Comparison of ENCODE assay signal across 1 cellular context in the genomic region with DNA sequence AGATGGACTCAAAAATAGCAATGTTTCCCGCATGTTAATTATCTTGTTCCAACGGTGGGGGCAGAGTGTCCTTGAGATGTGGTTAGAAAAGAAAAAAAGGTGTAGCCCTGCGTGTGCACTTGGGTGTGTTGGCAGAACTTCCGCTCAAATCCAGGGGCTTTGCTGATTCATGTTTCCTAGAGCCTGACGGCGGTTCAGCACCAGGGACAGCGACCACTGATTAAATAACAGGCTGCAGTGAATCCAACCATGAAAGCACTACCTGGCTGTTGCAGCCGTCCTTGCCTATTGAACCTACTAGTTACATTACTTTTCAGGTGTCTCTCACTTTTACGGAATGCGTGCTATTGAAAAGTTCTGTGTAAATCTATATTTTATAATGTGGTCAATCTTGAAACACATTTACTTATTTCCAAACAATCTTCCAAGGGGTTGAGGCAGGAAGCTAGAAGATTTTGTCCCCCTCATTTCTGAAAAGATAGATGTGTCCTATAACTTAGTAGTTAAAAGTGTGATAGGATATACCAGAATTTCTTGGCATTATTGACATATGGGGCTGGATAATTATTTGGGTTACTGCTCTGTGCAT.
A peak's percentile ranks its signal among the peaks of the same experiment; 100 is the strongest.
TF ChIP-seq lines count a peak whose summit lies in the region.

No MANE protein-coding gene starts in this region.

TF ChIP-seq in HepG2, 621 proteins besides CTCF, POLR2A, EP300 and RAD21 (continued from another document and continues in another):
- TF ChIP-seq, protein P1, sequence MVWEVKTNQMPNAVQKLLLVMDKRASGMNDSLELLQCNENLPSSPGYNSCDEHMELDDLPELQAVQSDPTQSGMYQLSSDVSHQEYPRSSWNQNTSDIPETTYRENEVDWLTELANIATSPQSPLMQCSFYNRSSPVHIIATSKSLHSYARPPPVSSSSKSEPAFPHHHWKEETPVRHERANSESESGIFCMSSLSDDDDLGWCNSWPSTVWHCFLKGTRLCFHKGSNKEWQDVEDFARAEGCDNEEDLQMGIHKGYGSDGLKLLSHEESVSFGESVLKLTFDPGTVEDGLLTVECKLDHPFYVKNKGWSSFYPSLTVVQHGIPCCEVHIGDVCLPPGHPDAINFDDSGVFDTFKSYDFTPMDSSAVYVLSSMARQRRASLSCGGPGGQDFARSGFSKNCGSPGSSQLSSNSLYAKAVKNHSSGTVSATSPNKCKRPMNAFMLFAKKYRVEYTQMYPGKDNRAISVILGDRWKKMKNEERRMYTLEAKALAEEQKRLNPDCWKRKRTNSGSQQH (CRISPR knock-in tag; IDR thresholded peaks at IDR 0.05; ENCODE audit: low read depth): peak; percentile 72; the same call in 1 of the 2 replicates
- no peak for TF ChIP-seq ZNF768 (CRISPR knock-in tag; IDR thresholded peaks at IDR 0.05)
- 0 out of 2 replicates have a peak, but pooled peaks have one; percentile 34 for TF ChIP-seq ARNT2 (CRISPR knock-in tag; IDR thresholded peaks at IDR 0.05; ENCODE audit: low read depth)
- TF ChIP-seq HES4 (CRISPR knock-in tag; IDR thresholded peaks at IDR 0.05; ENCODE audit: borderline replicate concordance): peak; percentile 68; the same call in 1 of the 2 replicates
- peak; percentile 99 for TF ChIP-seq MIER2 (CRISPR knock-in tag; IDR thresholded peaks at IDR 0.05)
- TF ChIP-seq, protein P2, sequence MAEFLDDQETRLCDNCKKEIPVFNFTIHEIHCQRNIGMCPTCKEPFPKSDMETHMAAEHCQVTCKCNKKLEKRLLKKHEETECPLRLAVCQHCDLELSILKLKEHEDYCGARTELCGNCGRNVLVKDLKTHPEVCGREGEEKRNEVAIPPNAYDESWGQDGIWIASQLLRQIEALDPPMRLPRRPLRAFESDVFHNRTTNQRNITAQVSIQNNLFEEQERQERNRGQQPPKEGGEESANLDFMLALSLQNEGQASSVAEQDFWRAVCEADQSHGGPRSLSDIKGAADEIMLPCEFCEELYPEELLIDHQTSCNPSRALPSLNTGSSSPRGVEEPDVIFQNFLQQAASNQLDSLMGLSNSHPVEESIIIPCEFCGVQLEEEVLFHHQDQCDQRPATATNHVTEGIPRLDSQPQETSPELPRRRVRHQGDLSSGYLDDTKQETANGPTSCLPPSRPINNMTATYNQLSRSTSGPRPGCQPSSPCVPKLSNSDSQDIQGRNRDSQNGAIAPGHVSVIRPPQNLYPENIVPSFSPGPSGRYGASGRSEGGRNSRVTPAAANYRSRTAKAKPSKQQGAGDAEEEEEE (CRISPR knock-in tag; IDR thresholded peaks at IDR 0.05; ENCODE audit: borderline replicate concordance): no peak
- peak; percentile 86 for TF ChIP-seq MTF1 (CRISPR knock-in tag; IDR thresholded peaks at IDR 0.05)
- TF ChIP-seq HNRNPLL (IDR thresholded peaks at IDR 0.05; ENCODE audit: low read depth, low read length, poor library complexity, severe bottlenecking): no peak
- TF ChIP-seq ZNF101 (CRISPR knock-in tag; IDR thresholded peaks at IDR 0.05; ENCODE audit: borderline replicate concordance, low read depth): no peak
- no peak for TF ChIP-seq PAWR (CRISPR knock-in tag; IDR thresholded peaks at IDR 0.05; ENCODE audit: borderline replicate concordance)
- TF ChIP-seq XRCC5 (optimal IDR thresholded peaks at IDR 0.05; ENCODE audit: low read length): peak; percentile 45
- no peak for TF ChIP-seq ZNF12 (CRISPR knock-in tag; IDR thresholded peaks at IDR 0.05)
- TF ChIP-seq, protein P3, sequence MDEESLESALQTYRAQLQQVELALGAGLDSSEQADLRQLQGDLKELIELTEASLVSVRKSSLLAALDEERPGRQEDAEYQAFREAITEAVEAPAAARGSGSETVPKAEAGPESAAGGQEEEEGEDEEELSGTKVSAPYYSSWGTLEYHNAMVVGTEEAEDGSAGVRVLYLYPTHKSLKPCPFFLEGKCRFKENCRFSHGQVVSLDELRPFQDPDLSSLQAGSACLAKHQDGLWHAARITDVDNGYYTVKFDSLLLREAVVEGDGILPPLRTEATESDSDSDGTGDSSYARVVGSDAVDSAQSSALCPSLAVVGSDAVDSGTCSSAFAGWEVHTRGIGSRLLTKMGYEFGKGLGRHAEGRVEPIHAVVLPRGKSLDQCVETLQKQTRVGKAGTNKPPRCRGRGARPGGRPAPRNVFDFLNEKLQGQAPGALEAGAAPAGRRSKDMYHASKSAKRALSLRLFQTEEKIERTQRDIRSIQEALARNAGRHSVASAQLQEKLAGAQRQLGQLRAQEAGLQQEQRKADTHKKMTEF (CRISPR knock-in tag; IDR thresholded peaks at IDR 0.05): peak; percentile 40; the same call in 1 of the 2 replicates
- TF ChIP-seq, protein P4, sequence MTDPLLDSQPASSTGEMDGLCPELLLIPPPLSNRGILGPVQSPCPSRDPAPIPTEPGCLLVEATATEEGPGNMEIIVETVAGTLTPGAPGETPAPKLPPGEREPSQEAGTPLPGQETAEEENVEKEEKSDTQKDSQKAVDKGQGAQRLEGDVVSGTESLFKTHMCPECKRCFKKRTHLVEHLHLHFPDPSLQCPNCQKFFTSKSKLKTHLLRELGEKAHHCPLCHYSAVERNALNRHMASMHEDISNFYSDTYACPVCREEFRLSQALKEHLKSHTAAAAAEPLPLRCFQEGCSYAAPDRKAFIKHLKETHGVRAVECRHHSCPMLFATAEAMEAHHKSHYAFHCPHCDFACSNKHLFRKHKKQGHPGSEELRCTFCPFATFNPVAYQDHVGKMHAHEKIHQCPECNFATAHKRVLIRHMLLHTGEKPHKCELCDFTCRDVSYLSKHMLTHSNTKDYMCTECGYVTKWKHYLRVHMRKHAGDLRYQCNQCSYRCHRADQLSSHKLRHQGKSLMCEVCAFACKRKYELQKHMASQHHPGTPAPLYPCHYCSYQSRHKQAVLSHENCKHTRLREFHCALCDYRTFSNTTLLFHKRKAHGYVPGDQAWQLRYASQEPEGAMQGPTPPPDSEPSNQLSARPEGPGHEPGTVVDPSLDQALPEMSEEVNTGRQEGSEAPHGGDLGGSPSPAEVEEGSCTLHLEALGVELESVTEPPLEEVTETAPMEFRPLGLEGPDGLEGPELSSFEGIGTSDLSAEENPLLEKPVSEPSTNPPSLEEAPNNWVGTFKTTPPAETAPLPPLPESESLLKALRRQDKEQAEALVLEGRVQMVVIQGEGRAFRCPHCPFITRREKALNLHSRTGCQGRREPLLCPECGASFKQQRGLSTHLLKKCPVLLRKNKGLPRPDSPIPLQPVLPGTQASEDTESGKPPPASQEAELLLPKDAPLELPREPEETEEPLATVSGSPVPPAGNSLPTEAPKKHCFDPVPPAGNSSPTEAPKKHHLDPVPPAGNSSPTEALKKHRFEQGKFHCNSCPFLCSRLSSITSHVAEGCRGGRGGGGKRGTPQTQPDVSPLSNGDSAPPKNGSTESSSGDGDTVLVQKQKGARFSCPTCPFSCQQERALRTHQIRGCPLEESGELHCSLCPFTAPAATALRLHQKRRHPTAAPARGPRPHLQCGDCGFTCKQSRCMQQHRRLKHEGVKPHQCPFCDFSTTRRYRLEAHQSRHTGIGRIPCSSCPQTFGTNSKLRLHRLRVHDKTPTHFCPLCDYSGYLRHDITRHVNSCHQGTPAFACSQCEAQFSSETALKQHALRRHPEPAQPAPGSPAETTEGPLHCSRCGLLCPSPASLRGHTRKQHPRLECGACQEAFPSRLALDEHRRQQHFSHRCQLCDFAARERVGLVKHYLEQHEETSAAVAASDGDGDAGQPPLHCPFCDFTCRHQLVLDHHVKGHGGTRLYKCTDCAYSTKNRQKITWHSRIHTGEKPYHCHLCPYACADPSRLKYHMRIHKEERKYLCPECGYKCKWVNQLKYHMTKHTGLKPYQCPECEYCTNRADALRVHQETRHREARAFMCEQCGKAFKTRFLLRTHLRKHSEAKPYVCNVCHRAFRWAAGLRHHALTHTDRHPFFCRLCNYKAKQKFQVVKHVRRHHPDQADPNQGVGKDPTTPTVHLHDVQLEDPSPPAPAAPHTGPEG (CRISPR knock-in tag; IDR thresholded peaks at IDR 0.05): 0 out of 2 replicates have a peak, but pooled peaks have one; percentile 30
- no peak for TF ChIP-seq MBD4 (IDR thresholded peaks at IDR 0.05; ENCODE audit: borderline replicate concordance, low read length)
- peak; percentile 65; the same call in 1 of the 2 replicates for TF ChIP-seq KDM4B (CRISPR knock-in tag; IDR thresholded peaks at IDR 0.05)
- no peak for TF ChIP-seq ZFP82 (CRISPR knock-in tag; IDR thresholded peaks at IDR 0.05; ENCODE audit: borderline replicate concordance)
- TF ChIP-seq ZNF792 (CRISPR knock-in tag; IDR thresholded peaks at IDR 0.05): peak; percentile 83
- 0 out of 2 replicates have a peak, but pooled peaks have one; percentile 43 for TF ChIP-seq SIX4 (CRISPR knock-in tag; IDR thresholded peaks at IDR 0.05)
- TF ChIP-seq, protein P5, sequence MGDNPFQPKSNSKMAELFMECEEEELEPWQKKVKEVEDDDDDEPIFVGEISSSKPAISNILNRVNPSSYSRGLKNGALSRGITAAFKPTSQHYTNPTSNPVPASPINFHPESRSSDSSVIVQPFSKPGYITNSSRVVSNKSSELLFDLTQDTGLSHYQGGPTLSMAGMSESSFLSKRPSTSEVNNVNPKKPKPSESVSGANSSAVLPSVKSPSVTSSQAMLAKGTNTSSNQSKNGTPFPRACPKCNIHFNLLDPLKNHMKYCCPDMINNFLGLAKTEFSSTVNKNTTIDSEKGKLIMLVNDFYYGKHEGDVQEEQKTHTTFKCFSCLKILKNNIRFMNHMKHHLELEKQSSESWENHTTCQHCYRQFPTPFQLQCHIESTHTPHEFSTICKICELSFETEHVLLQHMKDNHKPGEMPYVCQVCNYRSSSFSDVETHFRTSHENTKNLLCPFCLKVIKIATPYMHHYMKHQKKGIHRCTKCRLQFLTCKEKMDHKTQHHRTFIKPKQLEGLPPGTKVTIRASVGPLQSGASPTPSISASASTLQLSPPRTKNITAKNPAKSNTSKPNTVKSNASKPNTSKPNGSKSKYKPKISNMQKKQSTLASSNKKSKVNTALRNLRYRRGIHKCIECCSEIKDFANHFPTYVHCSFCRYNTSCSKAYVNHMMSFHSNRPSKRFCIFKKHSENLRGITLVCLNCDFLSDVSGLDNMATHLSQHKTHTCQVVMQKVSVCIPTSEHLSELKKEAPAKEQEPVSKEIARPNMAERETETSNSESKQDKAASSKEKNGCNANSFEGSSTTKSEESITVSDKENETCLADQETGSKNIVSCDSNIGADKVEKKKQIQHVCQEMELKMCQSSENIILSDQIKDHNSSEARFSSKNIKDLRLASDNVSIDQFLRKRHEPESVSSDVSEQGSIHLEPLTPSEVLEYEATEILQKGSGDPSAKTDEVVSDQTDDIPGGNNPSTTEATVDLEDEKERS (CRISPR knock-in tag; IDR thresholded peaks at IDR 0.05): 0 out of 2 replicates have a peak, but pooled peaks have one; percentile 40
- TF ChIP-seq ZNF773 (CRISPR knock-in tag; IDR thresholded peaks at IDR 0.05; ENCODE audit: borderline replicate concordance): peak; percentile 83; the same call in 1 of the 2 replicates
- peak; percentile 73 for TF ChIP-seq SALL1 (CRISPR knock-in tag; IDR thresholded peaks at IDR 0.05)
- TF ChIP-seq, protein P6, sequence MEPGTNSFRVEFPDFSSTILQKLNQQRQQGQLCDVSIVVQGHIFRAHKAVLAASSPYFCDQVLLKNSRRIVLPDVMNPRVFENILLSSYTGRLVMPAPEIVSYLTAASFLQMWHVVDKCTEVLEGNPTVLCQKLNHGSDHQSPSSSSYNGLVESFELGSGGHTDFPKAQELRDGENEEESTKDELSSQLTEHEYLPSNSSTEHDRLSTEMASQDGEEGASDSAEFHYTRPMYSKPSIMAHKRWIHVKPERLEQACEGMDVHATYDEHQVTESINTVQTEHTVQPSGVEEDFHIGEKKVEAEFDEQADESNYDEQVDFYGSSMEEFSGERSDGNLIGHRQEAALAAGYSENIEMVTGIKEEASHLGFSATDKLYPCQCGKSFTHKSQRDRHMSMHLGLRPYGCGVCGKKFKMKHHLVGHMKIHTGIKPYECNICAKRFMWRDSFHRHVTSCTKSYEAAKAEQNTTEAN (CRISPR knock-in tag; conservative IDR thresholded peaks at IDR 0.05): peak; percentile 58; the same call in 1 of the 2 replicates
- TF ChIP-seq ZNF354B (CRISPR knock-in tag; IDR thresholded peaks at IDR 0.05): no peak
- no peak for TF ChIP-seq TAF1 (CRISPR knock-in tag; IDR thresholded peaks at IDR 0.05)
- peak; percentile 33; the same call in 1 of the 2 replicates for TF ChIP-seq BCL6 (CRISPR knock-in tag; IDR thresholded peaks at IDR 0.05)
- peak; percentile 57; the same call in 1 of the 2 replicates for TF ChIP-seq ZNF772 (CRISPR knock-in tag; IDR thresholded peaks at IDR 0.05)
- TF ChIP-seq IRX3 (CRISPR knock-in tag; IDR thresholded peaks at IDR 0.05; ENCODE audit: borderline replicate concordance, low read depth): 0 out of 2 replicates have a peak, but pooled peaks have one; percentile 42
- no peak for TF ChIP-seq MEIS1 (CRISPR knock-in tag; IDR thresholded peaks at IDR 0.05; ENCODE audit: borderline replicate concordance)
- TF ChIP-seq TOPORS (CRISPR knock-in tag; IDR thresholded peaks at IDR 0.05): no peak; the same call in 1 of the 2 replicates
- no peak for TF ChIP-seq GABPA (IDR thresholded peaks at IDR 0.05; ENCODE audit: low read depth, low read length)
- peak; percentile 31; the same call in 1 of the 2 replicates for TF ChIP-seq GABPA (CRISPR knock-in tag; IDR thresholded peaks at IDR 0.05; ENCODE audit: low read depth)
- TF ChIP-seq, protein P7, sequence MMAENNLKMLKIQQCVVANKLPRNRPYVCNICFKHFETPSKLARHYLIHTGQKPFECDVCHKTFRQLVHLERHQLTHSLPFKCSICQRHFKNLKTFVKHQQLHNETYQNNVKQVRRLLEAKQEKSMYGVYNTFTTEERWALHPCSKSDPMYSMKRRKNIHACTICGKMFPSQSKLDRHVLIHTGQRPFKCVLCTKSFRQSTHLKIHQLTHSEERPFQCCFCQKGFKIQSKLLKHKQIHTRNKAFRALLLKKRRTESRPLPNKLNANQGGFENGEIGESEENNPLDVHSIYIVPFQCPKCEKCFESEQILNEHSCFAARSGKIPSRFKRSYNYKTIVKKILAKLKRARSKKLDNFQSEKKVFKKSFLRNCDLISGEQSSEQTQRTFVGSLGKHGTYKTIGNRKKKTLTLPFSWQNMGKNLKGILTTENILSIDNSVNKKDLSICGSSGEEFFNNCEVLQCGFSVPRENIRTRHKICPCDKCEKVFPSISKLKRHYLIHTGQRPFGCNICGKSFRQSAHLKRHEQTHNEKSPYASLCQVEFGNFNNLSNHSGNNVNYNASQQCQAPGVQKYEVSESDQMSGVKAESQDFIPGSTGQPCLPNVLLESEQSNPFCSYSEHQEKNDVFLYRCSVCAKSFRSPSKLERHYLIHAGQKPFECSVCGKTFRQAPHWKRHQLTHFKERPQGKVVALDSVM (CRISPR knock-in tag; IDR thresholded peaks at IDR 0.05): no peak
- TF ChIP-seq, protein P8, sequence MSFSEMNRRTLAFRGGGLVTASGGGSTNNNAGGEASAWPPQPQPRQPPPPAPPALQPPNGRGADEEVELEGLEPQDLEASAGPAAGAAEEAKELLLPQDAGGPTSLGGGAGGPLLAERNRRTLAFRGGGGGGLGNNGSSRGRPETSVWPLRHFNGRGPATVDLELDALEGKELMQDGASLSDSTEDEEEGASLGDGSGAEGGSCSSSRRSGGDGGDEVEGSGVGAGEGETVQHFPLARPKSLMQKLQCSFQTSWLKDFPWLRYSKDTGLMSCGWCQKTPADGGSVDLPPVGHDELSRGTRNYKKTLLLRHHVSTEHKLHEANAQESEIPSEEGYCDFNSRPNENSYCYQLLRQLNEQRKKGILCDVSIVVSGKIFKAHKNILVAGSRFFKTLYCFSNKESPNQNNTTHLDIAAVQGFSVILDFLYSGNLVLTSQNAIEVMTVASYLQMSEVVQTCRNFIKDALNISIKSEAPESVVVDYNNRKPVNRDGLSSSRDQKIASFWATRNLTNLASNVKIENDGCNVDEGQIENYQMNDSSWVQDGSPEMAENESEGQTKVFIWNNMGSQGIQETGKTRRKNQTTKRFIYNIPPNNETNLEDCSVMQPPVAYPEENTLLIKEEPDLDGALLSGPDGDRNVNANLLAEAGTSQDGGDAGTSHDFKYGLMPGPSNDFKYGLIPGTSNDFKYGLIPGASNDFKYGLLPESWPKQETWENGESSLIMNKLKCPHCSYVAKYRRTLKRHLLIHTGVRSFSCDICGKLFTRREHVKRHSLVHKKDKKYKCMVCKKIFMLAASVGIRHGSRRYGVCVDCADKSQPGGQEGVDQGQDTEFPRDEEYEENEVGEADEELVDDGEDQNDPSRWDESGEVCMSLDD (CRISPR knock-in tag; IDR thresholded peaks at IDR 0.05; ENCODE audit: borderline replicate concordance): no peak
